ENCODE assay signal across 2 cellular contexts in the genomic region with DNA sequence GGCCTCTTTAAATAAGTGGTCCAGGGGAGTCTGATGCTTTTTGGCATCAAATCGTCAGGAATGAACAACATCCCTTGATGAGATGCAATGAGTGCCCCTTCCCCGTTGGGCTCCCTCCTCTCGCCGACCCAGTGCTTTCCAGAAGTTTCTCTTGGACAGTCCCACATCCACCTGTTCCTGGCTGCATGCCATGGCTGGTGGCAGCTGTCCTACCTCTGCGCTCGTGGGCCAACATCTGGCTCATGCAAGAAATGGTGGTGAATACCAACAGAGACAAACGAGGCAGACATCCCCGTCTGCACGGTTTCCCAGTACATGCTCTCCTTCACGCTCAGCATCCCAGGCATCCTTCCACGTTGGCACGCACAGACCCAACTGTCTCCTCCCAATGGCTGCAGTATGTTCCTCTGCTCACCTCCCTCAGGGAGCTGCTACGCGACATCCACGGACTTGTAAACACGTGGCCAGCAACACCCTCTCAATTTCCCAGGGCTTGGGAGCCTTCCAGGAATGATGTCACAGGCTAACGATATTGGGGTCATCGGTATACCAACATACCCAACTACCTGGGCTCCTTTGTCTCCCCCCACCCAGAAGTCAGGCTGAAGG.
TF ChIP-seq lines count a peak whose summit lies in the region.

No MANE protein-coding gene starts in this region.

TF ChIP-seq in IMR-90, 13 proteins besides CTCF, POLR2A, EP300 and RAD21:
- no peak for TF ChIP-seq MXI1 (IDR thresholded peaks at IDR 0.05; ENCODE audit: borderline replicate concordance, low read depth, low read length)
- no peak for TF ChIP-seq MAFK (IDR thresholded peaks at IDR 0.05; ENCODE audit: low read depth, low read length)
- TF ChIP-seq, protein P1, sequence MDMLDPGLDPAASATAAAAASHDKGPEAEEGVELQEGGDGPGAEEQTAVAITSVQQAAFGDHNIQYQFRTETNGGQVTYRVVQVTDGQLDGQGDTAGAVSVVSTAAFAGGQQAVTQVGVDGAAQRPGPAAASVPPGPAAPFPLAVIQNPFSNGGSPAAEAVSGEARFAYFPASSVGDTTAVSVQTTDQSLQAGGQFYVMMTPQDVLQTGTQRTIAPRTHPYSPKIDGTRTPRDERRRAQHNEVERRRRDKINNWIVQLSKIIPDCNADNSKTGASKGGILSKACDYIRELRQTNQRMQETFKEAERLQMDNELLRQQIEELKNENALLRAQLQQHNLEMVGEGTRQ (IDR thresholded peaks at IDR 0.05; ENCODE audit: low read depth, low read length) = no peak
- TF ChIP-seq FOS (IDR thresholded peaks at IDR 0.05; ENCODE audit: low read depth, low read length) = no peak
- TF ChIP-seq CEBPB (IDR thresholded peaks at IDR 0.05; ENCODE audit: low read depth, low read length) = no peak
- no peak for TF ChIP-seq MAZ (IDR thresholded peaks at IDR 0.05; ENCODE audit: borderline replicate concordance, low read depth, low read length)
- no peak for TF ChIP-seq NFE2L2 (IDR thresholded peaks at IDR 0.05; ENCODE audit: low read depth, low read length)
- TF ChIP-seq RFX5 (IDR thresholded peaks at IDR 0.05; ENCODE audit: low read depth, low read length) = no peak
- no peak for TF ChIP-seq BHLHE40 (IDR thresholded peaks at IDR 0.05; ENCODE audit: low read depth, low read length)
- no peak for TF ChIP-seq CHD1 (IDR thresholded peaks at IDR 0.05; ENCODE audit: low read depth, low read length)
- no peak for TF ChIP-seq RCOR1 (IDR thresholded peaks at IDR 0.05; ENCODE audit: insufficient replicate concordance, low read length)
- TF ChIP-seq SMC3 (IDR thresholded peaks at IDR 0.05; ENCODE audit: low read depth, low read length) = no peak
- TF ChIP-seq, protein P2, sequence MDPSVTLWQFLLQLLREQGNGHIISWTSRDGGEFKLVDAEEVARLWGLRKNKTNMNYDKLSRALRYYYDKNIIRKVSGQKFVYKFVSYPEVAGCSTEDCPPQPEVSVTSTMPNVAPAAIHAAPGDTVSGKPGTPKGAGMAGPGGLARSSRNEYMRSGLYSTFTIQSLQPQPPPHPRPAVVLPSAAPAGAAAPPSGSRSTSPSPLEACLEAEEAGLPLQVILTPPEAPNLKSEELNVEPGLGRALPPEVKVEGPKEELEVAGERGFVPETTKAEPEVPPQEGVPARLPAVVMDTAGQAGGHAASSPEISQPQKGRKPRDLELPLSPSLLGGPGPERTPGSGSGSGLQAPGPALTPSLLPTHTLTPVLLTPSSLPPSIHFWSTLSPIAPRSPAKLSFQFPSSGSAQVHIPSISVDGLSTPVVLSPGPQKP (IDR thresholded peaks at IDR 0.05; ENCODE audit: borderline replicate concordance, low read depth, low read length) = no peak

TF ChIP-seq in H1, 55 proteins besides CTCF, POLR2A, EP300 and RAD21:
- TF ChIP-seq BCL11A (IDR thresholded peaks at IDR 0.05; ENCODE audit: low read depth in 2 of 2, low read length in 2 of 2) = no peak
- no peak for TF ChIP-seq SIN3A (conservative IDR thresholded peaks at IDR 0.05 in 1 of 2, IDR thresholded peaks at IDR 0.05 in 1 of 2; ENCODE audit: low read depth in 1 of 2, low read length in 2 of 2)
- no peak for TF ChIP-seq HDAC2 (IDR thresholded peaks at IDR 0.05; ENCODE audit: borderline replicate concordance in 1 of 2, low read depth in 2 of 2, low read length in 2 of 2)
- TF ChIP-seq RNF2 (IDR thresholded peaks at IDR 0.05; ENCODE audit: borderline replicate concordance, low read depth, low read length, missing control alignments, poor library complexity, severe bottlenecking) = no peak
- no peak for TF ChIP-seq SRF (IDR thresholded peaks at IDR 0.05; ENCODE audit: low read depth, low read length)
- TF ChIP-seq NRF1 (IDR thresholded peaks at IDR 0.05; ENCODE audit: low read depth, low read length) = no peak
- no peak for TF ChIP-seq FOSL1 (IDR thresholded peaks at IDR 0.05; ENCODE audit: insufficient read depth, low read depth, low read length)
- no peak for TF ChIP-seq CHD1 (IDR thresholded peaks at IDR 0.05; ENCODE audit: low read depth, low read length)
- no peak for TF ChIP-seq JUN (IDR thresholded peaks at IDR 0.05; ENCODE audit: low read depth, low read length)
- no peak for TF ChIP-seq TAF7 (optimal IDR thresholded peaks at IDR 0.05; ENCODE audit: borderline replicate concordance, low read depth, low read length)
- no peak for TF ChIP-seq TEAD4 (IDR thresholded peaks at IDR 0.05; ENCODE audit: low read depth, low read length)
- TF ChIP-seq, protein P3, sequence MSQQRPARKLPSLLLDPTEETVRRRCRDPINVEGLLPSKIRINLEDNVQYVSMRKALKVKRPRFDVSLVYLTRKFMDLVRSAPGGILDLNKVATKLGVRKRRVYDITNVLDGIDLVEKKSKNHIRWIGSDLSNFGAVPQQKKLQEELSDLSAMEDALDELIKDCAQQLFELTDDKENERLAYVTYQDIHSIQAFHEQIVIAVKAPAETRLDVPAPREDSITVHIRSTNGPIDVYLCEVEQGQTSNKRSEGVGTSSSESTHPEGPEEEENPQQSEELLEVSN (IDR thresholded peaks at IDR 0.05) = no peak
- TF ChIP-seq TCF12 (IDR thresholded peaks at IDR 0.05; ENCODE audit: low read depth, low read length) = no peak
- no peak for TF ChIP-seq SP4 (IDR thresholded peaks at IDR 0.05; ENCODE audit: low read length)
- TF ChIP-seq YY1 (IDR thresholded peaks at IDR 0.05; ENCODE audit: low read depth, low read length) = no peak
- no peak for TF ChIP-seq RXRA (IDR thresholded peaks at IDR 0.05; ENCODE audit: insufficient read depth, low read depth, low read length)
- TF ChIP-seq GABPA (IDR thresholded peaks at IDR 0.05; ENCODE audit: borderline replicate concordance, insufficient read depth, low read length) = no peak
